ENCODE assay signal across 16 cellular contexts in the genomic region with DNA sequence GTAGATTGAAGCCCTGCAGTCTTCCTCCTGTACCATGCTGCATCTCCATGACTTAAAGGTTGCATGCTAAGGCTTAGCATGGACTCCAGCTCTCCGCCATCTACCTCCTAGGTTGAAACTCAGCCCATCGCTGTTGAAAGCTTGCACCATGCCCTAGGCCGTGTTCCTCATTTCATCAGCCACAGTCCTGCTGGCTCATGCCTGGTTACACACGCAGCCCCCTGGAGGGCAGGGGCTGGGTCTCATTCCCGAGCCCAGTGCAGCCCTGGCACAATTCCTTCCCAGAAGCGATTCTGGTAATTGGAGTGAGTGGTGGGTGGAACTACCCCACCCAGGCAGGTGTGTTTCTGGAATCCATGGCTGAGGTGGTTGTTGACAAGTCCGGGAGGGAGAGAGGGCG.
A peak's percentile ranks its signal among the peaks of the same experiment; 100 is the strongest.
DNase-seq lines count a peak whose midpoint lies in the region; ATAC-seq and TF ChIP-seq lines count a peak whose summit lies in the region.
"Had no signal": no experiment of that assay in that cellular context is flagged by ENCODE, and none has a peak within 500 bp of the region (broad histone marks: within the 10 kb centered on the region; RNA-seq: fewer than 3 reads in every experiment).

No MANE protein-coding gene starts in this region.

- H3K9me3 ChIP-seq in HEK293 (ENCODE audit: control insufficient read depth, insufficient read depth, low read depth, low read length) = peaks cover 4% of the 10 kb centered on the region
- peaks cover 10% of the 10 kb centered on the region for H3K9me3 ChIP-seq in endodermal cell (ENCODE audit: control insufficient read depth, low read length)
- peaks cover 0 to 6% (median 0%) of the 10 kb centered on the region in 3 donors for H3K9me3 ChIP-seq in esophagus squamous epithelium

- intact Hi-C loops in cardiac septum (cut with DNase I) (no loop called here), left cardiac atrium (cut with DNase I) (no loop called here), esophagus squamous epithelium (cut with DNase I) (no loop called here)

- no peak for TF ChIP-seq POLR2A in esophagus squamous epithelium (IDR thresholded peaks at IDR 0.05)

- no peak for TF ChIP-seq CTCF in HEK293 (tag by site-specific recombination; IDR thresholded peaks at IDR 0.05)
- no peak for TF ChIP-seq CTCF in endodermal cell (conservative IDR thresholded peaks at IDR 0.05)
- no peak for TF ChIP-seq CTCF in esophagus squamous epithelium (IDR thresholded peaks at IDR 0.05)

- H3K36me3 ChIP-seq in HEK293 (ENCODE audit: control insufficient read depth in 2 of 2, insufficient read depth in 1 of 2, low read length in 2 of 2) (no peaks in the 10 kb centered on the region), endodermal cell (ENCODE audit: control insufficient read depth, insufficient read depth, low read length) (no peaks in the 10 kb centered on the region), esophagus squamous epithelium (no peaks in the 10 kb centered on the region)
- H3K36me3 ChIP-seq: BE2C had no signal

- no peak for ATAC-seq in left cardiac atrium
- ATAC-seq: A549 had no signal

- no peak overlapping the region for H3K27ac ChIP-seq in HEK293 (ENCODE audit: extremely low read depth, low read depth, low read length)
- no peak overlapping the region for H3K27ac ChIP-seq in endodermal cell (ENCODE audit: low read depth, low read length)
- no peak overlapping the region for H3K27ac ChIP-seq in esophagus squamous epithelium
- H3K27ac ChIP-seq: A549, C4-2B, GM23248 had no signal

- H3K9ac ChIP-seq in endodermal cell (ENCODE audit: extremely low read depth, low read length, poor library complexity, severe bottlenecking) = no peak overlapping the region
- H3K9ac ChIP-seq: GM23248 had no signal

- no peak overlapping the region for H3K27ac Mint-ChIP-seq in endodermal cell
- H3K27ac Mint-ChIP-seq: CD8-positive, alpha-beta memory T cell had no signal

- H3K27me3 Mint-ChIP-seq in endodermal cell (ENCODE audit: insufficient read depth) = peaks cover 68% of the 10 kb centered on the region

- peaks cover 3% of the 10 kb centered on the region for H3K36me3 Mint-ChIP-seq in endodermal cell (ENCODE audit: low read depth)

- CTCF ChIA-PET in HEK293 (lab: Yijun Ruan, JAX) = interaction anchor here (0.5 kb wide), 2 partner anchors 78 to 460 kb away, joined by 4 to 5 read pairs; no protein-coding TSS in a partner anchor

- no peak overlapping the region for H3K4me3 Mint-ChIP-seq in endodermal cell
- H3K4me3 Mint-ChIP-seq: CD8-positive, alpha-beta memory T cell had no signal

- POLR2A ChIA-PET in HEK293 (lab: Yijun Ruan, JAX) = no interaction called here

- H3K4me3 ChIP-seq in HEK293 (ENCODE audit: low read depth, low read length) (no peak overlapping the region), endodermal cell (ENCODE audit: low read length) (no peak overlapping the region), esophagus squamous epithelium (no peak overlapping the region)
- H3K4me3 ChIP-seq: A549, GM23248 had no signal

- peaks cover 12% of the 10 kb centered on the region for H3K4me1 Mint-ChIP-seq in endodermal cell
- H3K4me1 Mint-ChIP-seq: CD8-positive, alpha-beta memory T cell had no signal

- peaks cover 9% of the 10 kb centered on the region for H3K9me3 Mint-ChIP-seq in endodermal cell

- WGBS in endodermal cell (ENCODE audit: insufficient coverage in 1 of 2, insufficient read length in 1 of 2), 2 experiments = 85 to 90% methylated on average over 5 to 8 of the region's 8 CpGs
- WGBS in esophagus squamous epithelium, 2 donors = 72 to 93% methylated on average over 3 to 5 of the region's 8 CpGs

- DNase-seq in cardiac septum (ENCODE audit: low spot score) (peak; percentile 54), left cardiac atrium (no peak), endodermal cell (peak; percentile 42), activated gamma-delta T cell treated with Interleukin-2 at 50 U/mL for 16 hours (no peak), esophagus squamous epithelium (lab: John Stamatoyannopoulos, UW) (no peak), islet precursor cell (no peak)
- DNase-seq: BE2C; CD8-positive, alpha-beta memory T cell; DMS53; GF-D8; GM23248; H7; IMR-90 had no signal

- H3K27me3 ChIP-seq in endodermal cell (ENCODE audit: control insufficient read depth, insufficient read depth, low read length, poor library complexity, severe bottlenecking) (peaks cover 66% of the 10 kb centered on the region), esophagus squamous epithelium (peaks cover 0 to 24% (median 0%) of the 10 kb centered on the region in 4 donors)
- H3K27me3 ChIP-seq: BE2C had no signal

- no peaks in the 10 kb centered on the region; the same call in 1 of the 2 replicates for H3K4me1 ChIP-seq in HEK293 (ENCODE audit: control insufficient read depth, insufficient read depth, low read length)
- H3K4me1 ChIP-seq in endodermal cell (ENCODE audit: control insufficient read depth, insufficient read depth, low read length) = no peaks in the 10 kb centered on the region
- peaks cover 0 to 8% (median 6%) of the 10 kb centered on the region in 3 donors for H3K4me1 ChIP-seq in esophagus squamous epithelium
- H3K4me1 ChIP-seq: A549 had no signal

TF ChIP-seq in HEK293, 187 proteins besides CTCF, POLR2A, EP300 and RAD21:
- TF ChIP-seq ZBTB21 (tag by site-specific recombination; IDR thresholded peaks at IDR 0.05) (no peak), ZIC2 (tag by site-specific recombination; IDR thresholded peaks at IDR 0.05) (peak; percentile 80)

Comparison
In these comparisons a context has a peak if more than half of its experiments do, and no peak if none do; other contexts are left out.
1. DNase-seq: peak in cardiac septum (single experiment) and endodermal cell (single experiment); none in left cardiac atrium (single experiment), activated gamma-delta T cell treated with Interleukin-2 at 50 U/mL for 16 hours (single experiment), esophagus squamous epithelium (single experiment) and islet precursor cell (single experiment).